Comparison of ENCODE assay signal across 8 cellular contexts in the genomic region with DNA sequence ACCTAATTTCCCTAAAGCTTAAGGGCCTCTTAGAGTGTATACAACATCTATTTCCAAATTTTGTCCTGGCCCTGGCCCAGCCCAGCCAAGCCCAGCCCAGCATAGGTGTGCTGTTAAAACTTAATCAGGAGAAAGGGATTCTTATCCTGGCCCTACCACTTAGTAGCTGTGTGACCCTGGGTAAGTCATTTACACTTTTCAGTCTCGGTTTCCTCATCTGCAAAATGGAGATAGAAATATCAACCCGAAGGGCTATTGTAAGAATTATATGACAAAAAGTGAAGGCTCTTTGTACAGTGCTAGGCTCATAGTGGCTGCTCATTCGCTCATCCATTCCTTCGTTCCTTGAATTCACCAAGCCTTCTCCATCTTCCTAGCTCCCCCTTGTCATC. TPM values are rescaled to one million over a fixed set of nuclear protein-coding genes. Genes with fewer than 3 reads are reported as not detected.
DNase-seq lines count a peak whose midpoint lies in the region; ATAC-seq, FAIRE-seq and TF ChIP-seq lines count a peak whose summit lies in the region.

No MANE protein-coding gene starts in this region.

- FAIRE-seq in GM12878 (lab: Jason Lieb, UNC) (no peak), RCC 7860 (lab: Jason Lieb, UNC) (no peak)

- peaks cover 33% of the 10 kb centered on the region for H3K4me1 Mint-ChIP-seq in activated naive CD4-positive, alpha-beta T cell treated with anti-CD3 and anti-CD28 coated beads, Interleukin-2, amount 10 ng/mL, durations not matched to agents 7 days and 5 days
- H3K4me1 Mint-ChIP-seq in type B pancreatic cell (ENCODE audit: unreplicated experiment): peaks cover 14% of the 10 kb centered on the region

- no peak for TF ChIP-seq POLR2A in GM12878 (IDR thresholded peaks at IDR 0.05; ENCODE audit: low read depth, low read length)
- no peak for TF ChIP-seq POLR2A in lower leg skin (IDR thresholded peaks at IDR 0.05)

- no peak for DNase-seq in activated naive CD4-positive, alpha-beta T cell treated with anti-CD3 and anti-CD28 coated beads, Interleukin-2, amount 10 ng/mL, durations not matched to agents 7 days and 5 days
- DNase-seq in activated naive CD4-positive, alpha-beta T cell (lab: John Stamatoyannopoulos, UW): no peak
- DNase-seq in GM12878 (ENCODE audit: low read depth, low spot score) (no peak), lower leg skin (ENCODE audit: low spot score in 2 of 2) (no peak), type B pancreatic cell (ENCODE audit: extremely low spot score, unreplicated experiment) (no peak), RCC 7860 (ENCODE audit: low spot score) (no peak), left colon (no peak), HEK293T (ENCODE audit: extremely low spot score) (no peak)

- H2AFZ ChIP-seq in GM12878 (ENCODE audit: control insufficient read depth, low read depth, low read length): peak overlapping the region; percentile 89

- H3K27ac Mint-ChIP-seq in activated naive CD4-positive, alpha-beta T cell treated with anti-CD3 and anti-CD28 coated beads, Interleukin-2, amount 10 ng/mL, durations not matched to agents 7 days and 5 days: peak overlapping the region; percentile 88
- peak overlapping the region; percentile 95 for H3K27ac Mint-ChIP-seq in type B pancreatic cell

- TF ChIP-seq CTCF in GM12878 (IDR thresholded peaks at IDR 0.05 in 2 of 3, conservative IDR thresholded peaks at IDR 0.05 in 1 of 3; ENCODE audit: control insufficient read depth in 2 of 3, extremely low read depth in 1 of 3, insufficient read depth in 1 of 3, low read depth in 3 of 3, low read length in 3 of 3): no peak
- no peak for TF ChIP-seq CTCF in lower leg skin (IDR thresholded peaks at IDR 0.05)
- TF ChIP-seq CTCF in type B pancreatic cell (conservative IDR thresholded peaks at IDR 0.05): no peak

- 0% methylated on average over 4 of the region's 4 CpGs for WGBS in GM12878 (ENCODE audit: insufficient coverage, insufficient replicate concordance, low lambda C conversion rate, missing lambda C conversion rate)
- 17 to 22% methylated on average over 4 of the region's 4 CpGs for WGBS in lower leg skin, 2 donors

- no peaks in the 10 kb centered on the region for H3K4me1 ChIP-seq in GM12878 (ENCODE audit: control insufficient read depth, insufficient read depth, low read length)

- in situ Hi-C loops in GM12878 (cut with MboI): no loop called here

- H3K4me3 ChIP-seq in GM12878 (peak overlapping the region; percentile 77), lower leg skin (ENCODE audit: low read depth, poor library complexity, severe bottlenecking) (peak overlapping the region; percentile 92)

- RAD21 ChIA-PET in GM12878 (lab: Charles Lee; ENCODE audit: unreplicated experiment): interaction anchor here (0.9 to 13.7 kb wide), 17 partner anchors 37 to 529 kb away, joined by 3 to 320 read pairs (median 4); partner anchors contain the start of genes BATF, FLVCR2, IFT43 and TGFB3

- H3K27me3 Mint-ChIP-seq in activated naive CD4-positive, alpha-beta T cell treated with anti-CD3 and anti-CD28 coated beads, Interleukin-2, amount 10 ng/mL, durations not matched to agents 7 days and 5 days: peaks cover 6% of the 10 kb centered on the region
- no peaks in the 10 kb centered on the region for H3K27me3 Mint-ChIP-seq in type B pancreatic cell

- TF ChIP-seq EP300 in GM12878 (IDR thresholded peaks at IDR 0.05; ENCODE audit: borderline replicate concordance in 1 of 2, control insufficient read depth in 1 of 2, low read depth in 2 of 2, low read length in 2 of 2): no peak

- no peak for ATAC-seq in GM12878
- no peak for ATAC-seq in left colon

- no peaks in the 10 kb centered on the region for H3K9me3 ChIP-seq in GM12878 (replicated peaks; ENCODE audit: control insufficient read depth, insufficient read depth, low read length)

- peak overlapping the region; percentile 61; the same call in 1 of the 2 replicates for H3K9ac ChIP-seq in GM12878 (ENCODE audit: control insufficient read depth, insufficient read depth, low read length)

- H3K36me3 ChIP-seq in GM12878 (ENCODE audit: control insufficient read depth in 2 of 2, insufficient read depth in 2 of 2, low read length in 1 of 2): peaks cover 0 to 7% of the 10 kb centered on the region in 2 experiments; a peak in 1 of 4 replicates

- H3K9me3 Mint-ChIP-seq in activated naive CD4-positive, alpha-beta T cell treated with anti-CD3 and anti-CD28 coated beads, Interleukin-2, amount 10 ng/mL, durations not matched to agents 7 days and 5 days: no peaks in the 10 kb centered on the region
- no peaks in the 10 kb centered on the region for H3K9me3 Mint-ChIP-seq in type B pancreatic cell

- TSS peak; percentile 83 for BruUV-seq in GM12878 (replicated peaks; lab: Mats Ljungman, UMichigan)

- no peaks in the 10 kb centered on the region for H3K27me3 ChIP-seq in GM12878 (replicated peaks in 1 of 2; ENCODE audit: control insufficient read depth in 2 of 2, insufficient read depth in 2 of 2, low read length in 1 of 2)

- H3K27ac ChIP-seq in GM12878 (ENCODE audit: control insufficient read depth, insufficient read depth): peak overlapping the region; percentile 49

- CTCF ChIA-PET in activated naive CD4-positive, alpha-beta T cell treated with anti-CD3 and anti-CD28 coated beads, Interleukin-2, amount 10 ng/mL, durations not matched to agents 7 days and 5 days (lab: Charles Lee): interaction anchor here (0.8 to 10.1 kb wide), 4 partner anchors 84 to 366 kb away, joined by 3 to 159 read pairs (median 3); partner anchors contain the start of gene FLVCR2
- CTCF ChIA-PET in GM12878 (lab: Yijun Ruan, JAX) (interaction anchor here (0.7 to 13.0 kb wide), 12 partner anchors 8 to 323 kb away, joined by 3 to 578 read pairs (median 4); partner anchors contain the start of gene FLVCR2), HEK293T (lab: Yijun Ruan, JAX) (interaction anchor here (0.6 to 1.4 kb wide), 2 partner anchors 83 to 525 kb away, joined by 3 to 13 read pairs; no protein-coding TSS in a partner anchor)

- H4K20me1 ChIP-seq in GM12878 (ENCODE audit: control insufficient read depth, insufficient read depth): no peaks in the 10 kb centered on the region

- intact Hi-C loops in GM12878 (cut with micrococcal nuclease; ENCODE audit: unreplicated experiment) (loop anchor here (2.0 to 5.0 kb wide), 2 partner anchors 137 to 163 kb away; partner anchors contain the start of gene BATF), lower leg skin (cut with DNase I; ENCODE audit: low total_unique reads) (no loop called here), left colon (cut with DNase I, micrococcal nuclease) (no loop called here)

- SMC1A ChIA-PET in GM12878 (lab: Charles Lee; ENCODE audit: uncharacterized antibody, unreplicated experiment): interaction anchor here (0.7 to 12.4 kb wide), 15 partner anchors 9 to 318 kb away, joined by 3 to 145 read pairs (median 3); partner anchors contain the start of genes BATF and FLVCR2

- H3K36me3 Mint-ChIP-seq in activated naive CD4-positive, alpha-beta T cell treated with anti-CD3 and anti-CD28 coated beads, Interleukin-2, amount 10 ng/mL, durations not matched to agents 7 days and 5 days: peaks cover 21% of the 10 kb centered on the region
- peaks cover 6% of the 10 kb centered on the region for H3K36me3 Mint-ChIP-seq in type B pancreatic cell

- H3K79me2 ChIP-seq in GM12878 (ENCODE audit: control insufficient read depth, insufficient read depth, low read length): peaks cover 33% of the 10 kb centered on the region

- TF ChIP-seq RAD21 in GM12878 (IDR thresholded peaks at IDR 0.05; ENCODE audit: insufficient read depth, low read depth, low read length): no peak

- H3K4me3 Mint-ChIP-seq in activated naive CD4-positive, alpha-beta T cell treated with anti-CD3 and anti-CD28 coated beads, Interleukin-2, amount 10 ng/mL, durations not matched to agents 7 days and 5 days: peak overlapping the region; percentile 92
- peak overlapping the region; percentile 100 for H3K4me3 Mint-ChIP-seq in type B pancreatic cell

- POLR2A ChIA-PET in GM12878 (lab: Charles Lee): interaction anchor here (0.6 to 1.9 kb wide), 15 partner anchors 8 to 492 kb away, joined by 3 to 18 read pairs (median 4); partner anchors contain the start of genes BATF, FLVCR2 and GPATCH2L
- POLR2A ChIA-PET in HEK293T (lab: Yijun Ruan, JAX): interaction anchor here (0.8 to 2.1 kb wide), 10 partner anchors 9 to 534 kb away, joined by 3 to 26 read pairs (median 4); partner anchors contain the start of genes FLVCR2 and NEK9

- peak overlapping the region; percentile 66 for H3K4me2 ChIP-seq in GM12878 (ENCODE audit: control insufficient read depth, insufficient read depth)

RNA-seq across cellular contexts. Expression of gene ERG28, which starts 0.4 kb away (rescaled TPM):
- 10.6 and 12.6 TPM in 2 replicates for total RNA-seq in GM12878 (2013; cell fraction: nucleolus; rRNA removed)
- total RNA-seq in GM12878 (2014; rRNA removed) (14.6 and 15.2 TPM in 2 replicates), GM12878 (2014; rRNA removed; fragmentation: Illumina TruSeq; extraction: Trizol) (19.1 and 21.0 TPM in 2 replicates), GM12878 (2021) (28.0 and 28.5 TPM in 2 replicates), lower leg skin (10 to 100 TPM; 11.7 to 14.2 (median 12.2) TPM), type B pancreatic cell (ENCODE audit: low replicate concordance) (24.6 and 25.5 TPM in 2 replicates), left colon (10 to 100 TPM; 16.2 to 27.7 TPM)
- polyA plus RNA-seq in GM12878 (2011; ENCODE audit: low read depth): 22.0 TPM
- polyA plus RNA-seq in GM12878 (2011; rRNA removed) (47.8 and 48.1 TPM in 2 replicates), GM12878 (2014; fragmentation: Illumina TruSeq; extraction: Trizol) (48.0 and 59.2 TPM in 2 replicates), GM12878 (2014; fragmentation: Nextera tagmentation; extraction: Ambion mirVana) (10 to 100 TPM; 52.6 to 67.0 TPM), GM12878 (2014; rRNA removed) (33.9 and 37.0 TPM in 2 replicates), GM12878 (2016; fragmentation: Nextera tagmentation; extraction: Ambion mirVana) (10 to 100 TPM; 61.8 to 62.2 TPM)
- 41.1 and 41.2 TPM in 2 replicates for polyA plus RNA-seq in GM12878 (2011; cell fraction: cytosol; rRNA removed)
- polyA plus RNA-seq in GM12878 (2011; cell fraction: nucleus; rRNA removed): 10.9 and 13.6 TPM in 2 replicates
- polyA plus RNA-seq in GM12878 (2012): 20.1 and 25.5 TPM in 2 replicates
- 18.9 and 27.4 TPM in 2 replicates for polyA minus RNA-seq in GM12878 (2011; rRNA and poly(A)+ RNA removed)
- 5.7 and 6.2 TPM in 2 replicates for polyA minus RNA-seq in GM12878 (2011; cell fraction: cytosol; rRNA and poly(A)+ RNA removed)
- polyA minus RNA-seq in GM12878 (2011; cell fraction: nucleus; rRNA and poly(A)+ RNA removed): 7.7 and 11.6 TPM in 2 replicates

RNA-seq across cellular contexts. Expression of gene TTLL5, which starts 0.8 kb away (rescaled TPM):
- 111 and 138 TPM in 2 replicates for total RNA-seq in GM12878 (2013; cell fraction: nucleolus; rRNA removed)
- total RNA-seq in GM12878 (2014; rRNA removed): 12.8 and 13.4 TPM in 2 replicates
- 14.2 and 15.4 TPM in 2 replicates for total RNA-seq in GM12878 (2014; rRNA removed; fragmentation: Illumina TruSeq; extraction: Trizol)
- 17.4 and 21.4 TPM in 2 replicates for total RNA-seq in GM12878 (2021)
- 6.0 TPM for polyA plus RNA-seq in GM12878 (2011; ENCODE audit: low read depth)
- 12.8 and 13.9 TPM in 2 replicates for polyA plus RNA-seq in GM12878 (2011; rRNA removed)
- 11.9 and 13.5 TPM in 2 replicates for polyA plus RNA-seq in GM12878 (2011; cell fraction: cytosol; rRNA removed)
- polyA plus RNA-seq in GM12878 (2011; cell fraction: nucleus; rRNA removed): 13.1 and 13.2 TPM in 2 replicates
- 11.2 and 14.6 TPM in 2 replicates for polyA plus RNA-seq in GM12878 (2012)
- polyA plus RNA-seq in GM12878 (2014; fragmentation: Illumina TruSeq; extraction: Trizol): 13.6 and 16.4 TPM in 2 replicates
- 1 to 10 TPM; 3.2 to 5.2 TPM for polyA plus RNA-seq in GM12878 (2014; fragmentation: Nextera tagmentation; extraction: Ambion mirVana)
- 10.6 and 12.3 TPM in 2 replicates for polyA plus RNA-seq in GM12878 (2014; rRNA removed)
- polyA plus RNA-seq in GM12878 (2016; fragmentation: Nextera tagmentation; extraction: Ambion mirVana): 10 to 100 TPM; 20.3 to 25.9 TPM
- polyA minus RNA-seq in GM12878 (2011; rRNA and poly(A)+ RNA removed): 35.3 and 65.5 TPM in 2 replicates
- polyA minus RNA-seq in GM12878 (2011; cell fraction: cytosol; rRNA and poly(A)+ RNA removed): 6.4 and 7.6 TPM in 2 replicates
- 42.2 and 62.7 TPM in 2 replicates for polyA minus RNA-seq in GM12878 (2011; cell fraction: nucleus; rRNA and poly(A)+ RNA removed)
- total RNA-seq in lower leg skin: 10 to 100 TPM; 16.5 to 31.1 (median 18.4) TPM
- total RNA-seq in type B pancreatic cell (ENCODE audit: low replicate concordance): 36.7 and 44.7 TPM in 2 replicates
- 10 to 100 TPM; 25.9 to 34.1 TPM for total RNA-seq in left colon
